Comparison of ENCODE assay signal across 13 cellular contexts in the genomic region with DNA sequence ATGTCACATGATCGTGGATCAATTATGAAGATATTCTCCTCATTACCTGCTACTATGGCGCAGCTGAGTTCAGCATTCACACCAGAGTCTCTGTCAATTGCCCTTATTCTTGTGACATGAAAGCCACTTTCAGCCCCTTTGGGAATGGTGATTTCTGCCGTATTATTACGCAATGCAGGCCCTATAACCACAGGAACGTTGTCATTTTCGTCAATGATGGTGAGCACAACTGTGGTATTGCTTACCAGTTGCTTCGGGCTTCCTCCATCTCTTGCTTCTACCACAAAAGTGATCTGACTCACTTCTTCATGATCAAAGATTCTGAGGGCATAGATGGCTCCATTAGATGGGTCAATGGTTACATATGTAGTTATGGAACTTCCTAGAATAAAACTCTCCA. TPM values are rescaled to one million over a fixed set of nuclear protein-coding genes. Genes with fewer than 3 reads are reported as not detected.
A peak's percentile ranks its signal among the peaks of the same experiment; 100 is the strongest.
DNase-seq lines count a peak whose midpoint lies in the region; ATAC-seq and TF ChIP-seq lines count a peak whose summit lies in the region.
"Had no signal": no experiment of that assay in that cellular context is flagged by ENCODE, and none has a peak within 500 bp of the region (broad histone marks: within the 10 kb centered on the region; RNA-seq: fewer than 3 reads in every experiment).

No MANE protein-coding gene starts in this region.

- H3K9me3 ChIP-seq in SK-N-MC (ENCODE audit: low read depth, low read length) (no peaks in the 10 kb centered on the region), skeletal muscle satellite cell (replicated peaks; ENCODE audit: low read length) (no peaks in the 10 kb centered on the region), T-helper 17 cell (ENCODE audit: control insufficient read depth, low read length, poor library complexity, severe bottlenecking) (no peaks in the 10 kb centered on the region)
- H3K9me3 ChIP-seq: adrenal gland, SJCRH30 had no signal

- H3K27ac ChIP-seq in SK-N-MC (no peak overlapping the region), foreskin keratinocyte (no peak overlapping the region)
- H3K27ac ChIP-seq: SJCRH30 had no signal

- H3K27ac Mint-ChIP-seq in T-helper 17 cell = no peak overlapping the region
- H3K27ac Mint-ChIP-seq: activated CD8-positive, alpha-beta T cell treated with anti-CD3 and anti-CD28 coated beads, Interleukin-2, amount 10 ng/mL, durations not matched to agents 7 days and 5 days had no signal

- TF ChIP-seq CTCF in foreskin keratinocyte (conservative IDR thresholded peaks at IDR 0.05) (no peak), GM13977 (IDR thresholded peaks at IDR 0.05; ENCODE audit: extremely low read depth, insufficient read depth, missing control alignments) (no peak)

- peaks cover 34% of the 10 kb centered on the region for H3K4me1 ChIP-seq in skeletal muscle satellite cell (ENCODE audit: control insufficient read depth, insufficient read depth, low read length)
- H3K4me1 ChIP-seq in foreskin keratinocyte = peaks cover 5% of the 10 kb centered on the region

- in situ Hi-C loops in GM13977 (cut with MboI; ENCODE audit: low pct_unique_long_range_greater_than_20kb, low sequenced_read_pairs, unreplicated experiment) = no loop called here

- peaks cover 3% of the 10 kb centered on the region for H3K4me1 Mint-ChIP-seq in T-helper 17 cell

- no peaks in the 10 kb centered on the region for H3K27me3 ChIP-seq in skeletal muscle satellite cell (ENCODE audit: control insufficient read depth, insufficient read depth, low read length)
- no peaks in the 10 kb centered on the region for H3K27me3 ChIP-seq in foreskin keratinocyte
- H3K27me3 ChIP-seq: adrenal gland, SJCRH30 had no signal

- no peak overlapping the region for H3K4me3 Mint-ChIP-seq in T-helper 17 cell
- H3K4me3 Mint-ChIP-seq: activated CD8-positive, alpha-beta T cell treated with anti-CD3 and anti-CD28 coated beads, Interleukin-2, amount 10 ng/mL, durations not matched to agents 7 days and 5 days had no signal

- H3K36me3 ChIP-seq in SK-N-MC (ENCODE audit: insufficient read depth, low read length) = peaks cover 47% of the 10 kb centered on the region
- peaks cover 45% of the 10 kb centered on the region for H3K36me3 ChIP-seq in skeletal muscle satellite cell (ENCODE audit: insufficient read depth, low read length)
- H3K36me3 ChIP-seq: adrenal gland had no signal

- DNase-seq in EL (peak; percentile 83), SK-N-MC (ENCODE audit: low read depth, low spot score) (no peak), foreskin keratinocyte (no peak), T-helper 17 cell (no peak), GM13977 (ENCODE audit: low spot score) (no peak)
- DNase-seq: activated CD8-positive, alpha-beta T cell treated with anti-CD3 and anti-CD28 coated beads, Interleukin-2, amount 10 ng/mL, durations not matched to agents 7 days and 5 days; adrenal gland; NCI-H2081; SJCRH30 had no signal

- H3K27me3 Mint-ChIP-seq in T-helper 17 cell = no peaks in the 10 kb centered on the region

- H3K4me2 ChIP-seq in skeletal muscle satellite cell (ENCODE audit: low read length) = peak overlapping the region; percentile 81

- ATAC-seq in foreskin keratinocyte = no peak
- no peak for ATAC-seq in T-helper 17 cell
- no peak for ATAC-seq in GM19351 (IDR thresholded peaks at IDR 0.05; ENCODE audit: unreplicated experiment)
- ATAC-seq: activated CD8-positive, alpha-beta T cell treated with anti-CD3 and anti-CD28 coated beads, Interleukin-2, amount 10 ng/mL, durations not matched to agents 7 days and 5 days; HCT116 had no signal

- H3K9ac ChIP-seq in SK-N-MC (ENCODE audit: insufficient read length) (no peak overlapping the region), skeletal muscle satellite cell (ENCODE audit: low read depth, low read length) (no peak overlapping the region)

- H3K4me3 ChIP-seq in SK-N-MC (peak overlapping the region; percentile 97), iPS-11a (ENCODE audit: low read depth, low read length) (peak overlapping the region; percentile 21), skeletal muscle satellite cell (ENCODE audit: low read length) (peak overlapping the region; percentile 85)

- H3K36me3 Mint-ChIP-seq in T-helper 17 cell (ENCODE audit: low read depth) = no peaks in the 10 kb centered on the region

RNA-seq across cellular contexts. Expression of a gene that starts 2.1 kb away (rescaled TPM):
- total RNA-seq in skeletal muscle satellite cell (2012; rRNA removed) = 51.0 and 53.3 TPM in 2 replicates
- total RNA-seq in foreskin keratinocyte (0.28 and 0.48 TPM in 2 replicates), T-helper 17 cell (under 1 TPM in 1 of 2 donors, not detected in 1; 0.05 TPM)
- polyA plus RNA-seq in foreskin keratinocyte = 0.04 and 0.10 TPM in 2 replicates
- total RNA-seq: activated CD8-positive, alpha-beta T cell treated with anti-CD3 and anti-CD28 coated beads, Interleukin-2, amount 10 ng/mL, durations not matched to agents 7 days and 5 days had no signal

Comparison
In these comparisons a context has a peak if more than half of its experiments do, and no peak if none do; other contexts are left out.
1. H3K4me3 ChIP-seq: peak in every context shown above with its lines; median percentile 97 in SK-N-MC; 85 in skeletal muscle satellite cell; 21 in iPS-11a.